8 cellular contexts compared by ENCODE assay signal in genomic region chrX:101097546-101098453, GRCh38. TPM values are rescaled to one million over a fixed set of nuclear protein-coding genes. Genes with fewer than 3 reads are reported as not detected.
A peak's percentile ranks its signal among the peaks of the same experiment; 100 is the strongest.
DNase-seq lines count a peak whose midpoint lies in the region; ATAC-seq and TF ChIP-seq lines count a peak whose summit lies in the region.

TSS of gene CENPI (plus strand) at chrX:101098204. CDS start at chrX:101101071, 2,867 bp downstream.

- H3K9me3 Mint-ChIP-seq in endothelial cell (ENCODE audit: unreplicated experiment) = no peaks in the 10 kb centered on the region

- H3K4me3 ChIP-seq in OCI-LY3 (ENCODE audit: low read length) = peak within 1 kb of the TSS; percentile 99
- peak within 1 kb of the TSS; percentile 53 for H3K4me3 ChIP-seq in mesodermal cell (ENCODE audit: extremely low read depth, insufficient read depth, low read length, poor library complexity, severe bottlenecking)

- peak within 1 kb of the TSS; percentile 65 for H3K27ac ChIP-seq in OCI-LY3 (ENCODE audit: low read length)
- H3K27ac ChIP-seq in mesodermal cell (ENCODE audit: low read depth, low read length, severe bottlenecking) = peak within 1 kb of the TSS; percentile 64

- no peaks in the 10 kb centered on the region for H3K27me3 ChIP-seq in OCI-LY3 (ENCODE audit: low read depth, low read length)

- H3K27me3 Mint-ChIP-seq in endothelial cell (ENCODE audit: unreplicated experiment) = peaks cover 1% of the 10 kb centered on the region

- peak within 1 kb of the TSS; percentile 98 for H3K4me2 ChIP-seq in OCI-LY3 (ENCODE audit: low read length)

- peaks cover 8% of the 10 kb centered on the region for H3K4me1 Mint-ChIP-seq in endothelial cell (ENCODE audit: unreplicated experiment)

- H3K4me1 ChIP-seq in OCI-LY3 (ENCODE audit: low read length) (peaks cover 12% of the 10 kb centered on the region), mesodermal cell (ENCODE audit: control insufficient read depth, insufficient read depth, low read length, poor library complexity, severe bottlenecking) (no peaks in the 10 kb centered on the region)

- 0% methylated on average over 19 to 23 of the region's 48 CpGs for WGBS in mesodermal cell (ENCODE audit: insufficient coverage in 2 of 2), 2 experiments

- TF ChIP-seq CTCF in OCI-LY3 (IDR thresholded peaks at IDR 0.05; ENCODE audit: low read depth, low read length) (no peak), endothelial cell (IDR thresholded peaks at IDR 0.05; ENCODE audit: unreplicated experiment) (no peak)

- H4K20me1 ChIP-seq in OCI-LY3 (ENCODE audit: insufficient read depth, low read length) = no peaks in the 10 kb centered on the region

- H3K9me3 ChIP-seq in OCI-LY3 (ENCODE audit: insufficient read depth, low read length) (no peaks in the 10 kb centered on the region), mesodermal cell (ENCODE audit: control insufficient read depth, low read length) (no peaks in the 10 kb centered on the region)

- H3K36me3 ChIP-seq in OCI-LY3 (replicated peaks; ENCODE audit: low read depth, low read length) = peaks cover 16% of the 10 kb centered on the region
- peaks cover 16% of the 10 kb centered on the region for H3K36me3 ChIP-seq in mesodermal cell (ENCODE audit: control insufficient read depth, insufficient read depth, low read length)

- peak within 1 kb of the TSS; percentile 95 for H3K27ac Mint-ChIP-seq in endothelial cell (ENCODE audit: unreplicated experiment)

- peak within 1 kb of the TSS; percentile 94 for H3K9ac ChIP-seq in OCI-LY3 (ENCODE audit: low read length)

- peak within 1 kb of the TSS; percentile 95 for H3K4me3 Mint-ChIP-seq in endothelial cell (ENCODE audit: unreplicated experiment)

- peak; percentile 99 for ATAC-seq in GM21528 (IDR thresholded peaks at IDR 0.05; ENCODE audit: low FRiP score, unreplicated experiment)

- peaks cover 21% of the 10 kb centered on the region for H3K79me2 ChIP-seq in OCI-LY3 (ENCODE audit: low read length)

- H2AFZ ChIP-seq in OCI-LY3 (ENCODE audit: low read depth, low read length) = peak within 1 kb of the TSS; percentile 58

- H3K36me3 Mint-ChIP-seq in endothelial cell (ENCODE audit: low read depth, unreplicated experiment) = no peaks in the 10 kb centered on the region

- DNase-seq in DMS 273 treated with DMSO at 0.1 percent for 48 hours (lab: John Stamatoyannopoulos, UW) = peak; percentile 77
- peak; percentile 80 for DNase-seq in HuH-7.5 (ENCODE audit: low spot score)
- DNase-seq in activated CD8-positive, alpha-beta memory T cell treated with anti-CD3 and anti-CD28 coated beads, Interleukin-2, amount 50 U/mL, for 48 hours = peak; percentile 89
- DNase-seq in endothelial cell (ENCODE audit: low spot score) = peak; percentile 84
- DNase-seq in stimulated activated CD8-positive, alpha-beta memory T cell treated with anti-CD3 and anti-CD28 coated beads, Interleukin-15, amount 100 ng/mL, for 24 hours (ENCODE audit: low read depth) = peak; percentile 62

RNA-seq across cellular contexts. Expression of gene CENPI, which starts in this region (rescaled TPM):
- total RNA-seq in endothelial cell (ENCODE audit: unreplicated experiment) = 10.3 TPM
- polyA plus RNA-seq in mesodermal cell (2013, experiment 1 of 2) = 22.5 TPM
- polyA plus RNA-seq in mesodermal cell (2013, experiment 2 of 2) = 21.0 TPM

Comparison
In these comparisons a context has a peak if more than half of its experiments do, and no peak if none do; other contexts are left out.
1. Peak in every context shown above with its lines: DNase-seq, ATAC-seq, H3K4me3 ChIP-seq and H3K27ac ChIP-seq.